Comparison of ENCODE assay signal across 1 cellular context in the genomic region with DNA sequence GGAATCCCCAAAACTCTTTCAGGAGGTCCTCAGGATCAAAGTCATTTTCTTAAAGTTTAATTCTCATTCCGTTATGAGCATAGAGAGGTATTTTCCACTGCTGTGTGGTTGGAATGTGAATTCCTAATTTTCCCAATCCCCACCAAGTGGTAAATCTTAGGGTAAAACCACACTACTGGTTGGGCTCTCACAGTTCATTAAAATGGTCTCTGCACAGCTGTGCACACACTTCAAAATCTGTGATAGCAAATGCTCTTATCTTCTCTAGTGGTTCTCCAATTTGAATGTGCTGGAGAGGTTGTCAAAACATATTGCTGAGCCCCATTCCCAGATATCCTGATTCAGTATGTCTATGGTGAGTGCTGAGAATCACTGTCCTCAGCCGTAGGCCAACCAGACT.
TF ChIP-seq lines count a peak whose summit lies in the region.

No MANE protein-coding gene starts in this region.

TF ChIP-seq in GM23338, 12 proteins besides CTCF, POLR2A, EP300 and RAD21 (continued from another document):
- TF ChIP-seq STAT1 (IDR thresholded peaks at IDR 0.05; ENCODE audit: unreplicated experiment) (no peak), POLR2AphosphoS5 (IDR thresholded peaks at IDR 0.05; ENCODE audit: low read depth) (no peak), ETS1 (IDR thresholded peaks at IDR 0.05) (no peak), REST (IDR thresholded peaks at IDR 0.05; ENCODE audit: unreplicated experiment) (no peak), EZH2phosphoT487 (IDR thresholded peaks at IDR 0.05; ENCODE audit: unreplicated experiment) (no peak)
